ENCODE assay signal across 8 cellular contexts in genomic region chr17:58172369-58173071, GRCh38. TPM values are rescaled to one million over a fixed set of nuclear protein-coding genes. Genes with fewer than 3 reads are reported as not detected.
DNase-seq lines count a peak whose midpoint lies in the region; ATAC-seq, FAIRE-seq and TF ChIP-seq lines count a peak whose summit lies in the region.

No MANE protein-coding gene starts in this region.

- H3K27ac ChIP-seq in C4-2B: no peak overlapping the region
- no peak overlapping the region for H3K27ac ChIP-seq in GM23338 (ENCODE audit: low read depth)
- no peak overlapping the region for H3K27ac ChIP-seq in keratinocyte (ENCODE audit: control insufficient read depth, insufficient read depth, low read length)

- H3K9ac ChIP-seq in keratinocyte (ENCODE audit: control insufficient read depth, extremely low read depth, insufficient read depth, low read length): no peak overlapping the region

- H3K4me1 ChIP-seq in GM23338 (ENCODE audit: insufficient read depth): no peaks in the 10 kb centered on the region
- H3K4me1 ChIP-seq in keratinocyte (ENCODE audit: control insufficient read depth, extremely low read depth, insufficient read depth, low read length): no peaks in the 10 kb centered on the region

- no peaks in the 10 kb centered on the region for H3K4me1 Mint-ChIP-seq in GM23338
- H3K4me1 Mint-ChIP-seq in activated T-helper 2 cell treated with anti-CD3 and anti-CD28 coated beads, Interferon-gamma antibody, Interleukin-2, Interleukin-4, amounts not matched to agents 10 μg/mL and 5 μg/mL and 100 μg/mL, durations not matched to agents 14 hours and 24 hours and 36 hours (ENCODE audit: low read depth): peaks cover 28% of the 10 kb centered on the region

- no peaks in the 10 kb centered on the region for H3K9me3 ChIP-seq in keratinocyte (ENCODE audit: control insufficient read depth, low read depth, low read length)

- no peak overlapping the region for H3K4me3 Mint-ChIP-seq in GM23338
- H3K4me3 Mint-ChIP-seq in activated T-helper 2 cell treated with anti-CD3 and anti-CD28 coated beads, Interferon-gamma antibody, Interleukin-2, Interleukin-4, amounts not matched to agents 10 μg/mL and 5 μg/mL and 100 μg/mL, durations not matched to agents 14 hours and 24 hours and 36 hours (ENCODE audit: low read depth): no peak overlapping the region

- no peaks in the 10 kb centered on the region for H3K9me3 Mint-ChIP-seq in GM23338
- H3K9me3 Mint-ChIP-seq in activated T-helper 2 cell treated with anti-CD3 and anti-CD28 coated beads, Interferon-gamma antibody, Interleukin-2, Interleukin-4, amounts not matched to agents 10 μg/mL and 5 μg/mL and 100 μg/mL, durations not matched to agents 14 hours and 24 hours and 36 hours: no peaks in the 10 kb centered on the region

- intact Hi-C loops in activated T-helper 2 cell treated with anti-CD3 and anti-CD28 coated beads, Interferon-gamma antibody, Interleukin-2, Interleukin-4, amounts not matched to agents 10 μg/mL and 5 μg/mL and 100 μg/mL, durations not matched to agents 14 hours and 24 hours and 36 hours (cut with micrococcal nuclease): loop anchor here (1.0 kb wide), 1 partner anchor 50 kb away; no protein-coding TSS in a partner anchor

- H3F3A ChIP-seq in GM23338 (replicated peaks; ENCODE audit: low read depth): no peaks in the 10 kb centered on the region

- H3K4me3 ChIP-seq in GM23338 (no peak overlapping the region), keratinocyte (ENCODE audit: control insufficient read depth in 2 of 3, extremely low read depth in 1 of 3, insufficient read depth in 2 of 3, low read depth in 1 of 3, low read length in 3 of 3) (no peak overlapping the region)

- no peaks in the 10 kb centered on the region for H3K27me3 ChIP-seq in GM23338 (ENCODE audit: insufficient read depth)
- H3K27me3 ChIP-seq in keratinocyte (ENCODE audit: control insufficient read depth, extremely low read depth, insufficient read depth, low read length): peaks cover 4% of the 10 kb centered on the region

- FAIRE-seq in keratinocyte (lab: Jason Lieb, UNC): peak; percentile 62

- TF ChIP-seq CTCF in C4-2B (conservative IDR thresholded peaks at IDR 0.05): peak; percentile 74
- TF ChIP-seq CTCF in GM23338 (conservative IDR thresholded peaks at IDR 0.05; ENCODE audit: low read depth in 2 of 2): peak; percentile 79 to 85
- peak; percentile 60 to 69 (median 64) for TF ChIP-seq CTCF in keratinocyte (optimal IDR thresholded peaks at IDR 0.05 in 1 of 3, IDR thresholded peaks at IDR 0.05 in 1 of 3, conservative IDR thresholded peaks at IDR 0.05 in 1 of 3; ENCODE audit: extremely low read depth in 1 of 3, insufficient read depth in 2 of 3, low read length in 3 of 3)

- peaks cover 12% of the 10 kb centered on the region for H3K27me3 Mint-ChIP-seq in GM23338 (ENCODE audit: insufficient read depth, low read depth, poor library complexity)
- peaks cover 18% of the 10 kb centered on the region for H3K27me3 Mint-ChIP-seq in activated T-helper 2 cell treated with anti-CD3 and anti-CD28 coated beads, Interferon-gamma antibody, Interleukin-2, Interleukin-4, amounts not matched to agents 10 μg/mL and 5 μg/mL and 100 μg/mL, durations not matched to agents 14 hours and 24 hours and 36 hours (ENCODE audit: low read depth)

- H3K36me3 ChIP-seq in GM23338 (ENCODE audit: insufficient read depth): no peaks in the 10 kb centered on the region
- H3K36me3 ChIP-seq in keratinocyte (ENCODE audit: control insufficient read depth in 2 of 2, extremely low read depth in 1 of 2, insufficient read depth in 2 of 2, low read length in 2 of 2): no peaks in the 10 kb centered on the region

- H2AFZ ChIP-seq in GM23338 (no peak overlapping the region), keratinocyte (ENCODE audit: control insufficient read depth, low read length) (no peak overlapping the region)

- H3K79me2 ChIP-seq in GM23338 (replicated peaks; ENCODE audit: insufficient read depth) (no peaks in the 10 kb centered on the region), keratinocyte (ENCODE audit: control insufficient read depth, insufficient read depth, low read length) (no peaks in the 10 kb centered on the region)

- DNase-seq in GM23338 (ENCODE audit: low spot score): peak; percentile 86
- DNase-seq in NCI-H774 (lab: John Stamatoyannopoulos, UW): peak; percentile 28
- DNase-seq in activated T-helper 2 cell treated with anti-CD3 and anti-CD28 coated beads, Interferon-gamma antibody, Interleukin-2, Interleukin-4, amounts not matched to agents 10 μg/mL and 5 μg/mL and 100 μg/mL, durations not matched to agents 14 hours and 24 hours and 36 hours (ENCODE audit: low spot score): peak; percentile 36
- DNase-seq in keratinocyte (ENCODE audit: low read depth, low spot score): no peak
- DNase-seq in AG08396 (ENCODE audit: low spot score): no peak
- no peak for DNase-seq in occipital lobe (lab: John Stamatoyannopoulos, UW)

- no peaks in the 10 kb centered on the region for H3K36me3 Mint-ChIP-seq in GM23338 (ENCODE audit: low read depth)
- no peaks in the 10 kb centered on the region for H3K36me3 Mint-ChIP-seq in activated T-helper 2 cell treated with anti-CD3 and anti-CD28 coated beads, Interferon-gamma antibody, Interleukin-2, Interleukin-4, amounts not matched to agents 10 μg/mL and 5 μg/mL and 100 μg/mL, durations not matched to agents 14 hours and 24 hours and 36 hours (ENCODE audit: low read depth)

- H4K20me1 ChIP-seq in GM23338 (replicated peaks; ENCODE audit: insufficient read depth): no peaks in the 10 kb centered on the region
- no peaks in the 10 kb centered on the region for H4K20me1 ChIP-seq in keratinocyte (ENCODE audit: control insufficient read depth, extremely low read depth, insufficient read depth, low read length)

- ATAC-seq in GM23338 (peak; percentile 99), HG03565 (IDR thresholded peaks at IDR 0.05; ENCODE audit: unreplicated experiment) (no peak)

- dilution Hi-C loops in keratinocyte (cut with MboI; ENCODE audit: extremely low pct_ligation_motif_present, low sequenced_read_pairs): no loop called here

- no peaks in the 10 kb centered on the region for H3K9me1 ChIP-seq in keratinocyte (ENCODE audit: control insufficient read depth, extremely low read depth, insufficient read depth, low read length)

- no peak overlapping the region for H3K27ac Mint-ChIP-seq in GM23338
- no peak overlapping the region for H3K27ac Mint-ChIP-seq in activated T-helper 2 cell treated with anti-CD3 and anti-CD28 coated beads, Interferon-gamma antibody, Interleukin-2, Interleukin-4, amounts not matched to agents 10 μg/mL and 5 μg/mL and 100 μg/mL, durations not matched to agents 14 hours and 24 hours and 36 hours

- H3K4me2 ChIP-seq in GM23338 (no peak overlapping the region), keratinocyte (ENCODE audit: control insufficient read depth, extremely low read depth, insufficient read depth, low read depth, low read length) (no peak overlapping the region)

- H3K9me2 ChIP-seq in GM23338 (ENCODE audit: insufficient read depth): no peaks in the 10 kb centered on the region

RNA-seq across cellular contexts. Expression of gene OR4D2, which starts 5.7 kb away (rescaled TPM):
- total RNA-seq in GM23338 (2014; rRNA removed; shearing (Covaris generic)): not detected in 2 replicates
- polyA plus RNA-seq in GM23338 (2016; fragmentation: Nextera tagmentation; extraction: Ambion mirVana): not detected in 2 replicates
- not detected in 2 replicates for total RNA-seq in activated T-helper 2 cell treated with anti-CD3 and anti-CD28 coated beads, Interferon-gamma antibody, Interleukin-2, Interleukin-4, amounts not matched to agents 10 μg/mL and 5 μg/mL and 100 μg/mL, durations not matched to agents 14 hours and 24 hours and 36 hours
- polyA plus RNA-seq in keratinocyte: not detected in 3 replicates
- not detected for polyA plus RNA-seq in keratinocyte (2011; ENCODE audit: low read depth)
- polyA plus RNA-seq in keratinocyte (2011; cell fraction: cytosol; rRNA removed): not detected in 2 replicates
- polyA plus RNA-seq in keratinocyte (2011; cell fraction: nucleus; rRNA removed): not detected in 2 replicates
- not detected in 2 replicates for polyA plus RNA-seq in keratinocyte (2012; ENCODE audit: low replicate concordance)
- not detected in 3 replicates for polyA minus RNA-seq in keratinocyte
- not detected for polyA minus RNA-seq in keratinocyte (2011; cell fraction: cytosol; rRNA and poly(A)+ RNA removed)
- polyA minus RNA-seq in keratinocyte (2011; cell fraction: nucleus; rRNA and poly(A)+ RNA removed): not detected in 2 replicates
- not detected for total RNA-seq in occipital lobe

RNA-seq across cellular contexts. Expression of gene EPX, which starts 20.0 kb away (rescaled TPM):
- 0.10 TPM in 1 of 2 replicates, not detected in the other for total RNA-seq in GM23338 (2014; rRNA removed; shearing (Covaris generic))
- polyA plus RNA-seq in GM23338 (2016; fragmentation: Nextera tagmentation; extraction: Ambion mirVana) (not detected in 2 replicates), keratinocyte (not detected in 3 replicates)
- not detected in 2 replicates for total RNA-seq in activated T-helper 2 cell treated with anti-CD3 and anti-CD28 coated beads, Interferon-gamma antibody, Interleukin-2, Interleukin-4, amounts not matched to agents 10 μg/mL and 5 μg/mL and 100 μg/mL, durations not matched to agents 14 hours and 24 hours and 36 hours
- not detected for polyA plus RNA-seq in keratinocyte (2011; ENCODE audit: low read depth)
- not detected in 2 replicates for polyA plus RNA-seq in keratinocyte (2011; cell fraction: cytosol; rRNA removed)
- not detected in 2 replicates for polyA plus RNA-seq in keratinocyte (2011; cell fraction: nucleus; rRNA removed)
- 0.07 TPM in 1 of 2 replicates, not detected in the other for polyA plus RNA-seq in keratinocyte (2012; ENCODE audit: low replicate concordance)
- polyA minus RNA-seq in keratinocyte: not detected in 3 replicates
- not detected for polyA minus RNA-seq in keratinocyte (2011; cell fraction: cytosol; rRNA and poly(A)+ RNA removed)
- not detected in 2 replicates for polyA minus RNA-seq in keratinocyte (2011; cell fraction: nucleus; rRNA and poly(A)+ RNA removed)
- not detected for total RNA-seq in occipital lobe

RNA-seq across cellular contexts. Expression of gene OR4D1, which starts 24.3 kb away (rescaled TPM):
- 0.08 and 0.10 TPM in 2 replicates for total RNA-seq in GM23338 (2014; rRNA removed; shearing (Covaris generic))
- polyA plus RNA-seq in GM23338 (2016; fragmentation: Nextera tagmentation; extraction: Ambion mirVana) (0.37 and 0.50 TPM in 2 replicates), keratinocyte (not detected in 3 replicates)
- total RNA-seq in activated T-helper 2 cell treated with anti-CD3 and anti-CD28 coated beads, Interferon-gamma antibody, Interleukin-2, Interleukin-4, amounts not matched to agents 10 μg/mL and 5 μg/mL and 100 μg/mL, durations not matched to agents 14 hours and 24 hours and 36 hours: 0.05 and 0.09 TPM in 2 replicates
- polyA plus RNA-seq in keratinocyte (2011; ENCODE audit: low read depth): not detected
- polyA plus RNA-seq in keratinocyte (2011; cell fraction: cytosol; rRNA removed): not detected in 2 replicates
- not detected in 2 replicates for polyA plus RNA-seq in keratinocyte (2011; cell fraction: nucleus; rRNA removed)
- polyA plus RNA-seq in keratinocyte (2012; ENCODE audit: low replicate concordance): not detected in 2 replicates
- not detected in 3 replicates for polyA minus RNA-seq in keratinocyte
- polyA minus RNA-seq in keratinocyte (2011; cell fraction: cytosol; rRNA and poly(A)+ RNA removed): not detected
- polyA minus RNA-seq in keratinocyte (2011; cell fraction: nucleus; rRNA and poly(A)+ RNA removed): not detected in 2 replicates
- under 0.01 TPM for total RNA-seq in occipital lobe

RNA-seq across cellular contexts. Expression of gene MKS1, which starts 46.5 kb away (rescaled TPM):
- total RNA-seq in GM23338 (2014; rRNA removed; shearing (Covaris generic)): 17.4 and 21.6 TPM in 2 replicates
- polyA plus RNA-seq in GM23338 (2016; fragmentation: Nextera tagmentation; extraction: Ambion mirVana): 11.9 and 14.0 TPM in 2 replicates
- total RNA-seq in activated T-helper 2 cell treated with anti-CD3 and anti-CD28 coated beads, Interferon-gamma antibody, Interleukin-2, Interleukin-4, amounts not matched to agents 10 μg/mL and 5 μg/mL and 100 μg/mL, durations not matched to agents 14 hours and 24 hours and 36 hours: 18.8 and 20.5 TPM in 2 replicates
- polyA plus RNA-seq in keratinocyte: 11.2 to 12.2 TPM (median 12.0 TPM) in 3 replicates
- polyA plus RNA-seq in keratinocyte (2011; ENCODE audit: low read depth): 6.6 TPM
- 8.4 and 8.9 TPM in 2 replicates for polyA plus RNA-seq in keratinocyte (2011; cell fraction: cytosol; rRNA removed)
- polyA plus RNA-seq in keratinocyte (2011; cell fraction: nucleus; rRNA removed): 23.4 and 26.9 TPM in 2 replicates
- polyA plus RNA-seq in keratinocyte (2012; ENCODE audit: low replicate concordance): 10.3 and 10.7 TPM in 2 replicates
- polyA minus RNA-seq in keratinocyte: 10.6 to 26.7 TPM (median 14.0 TPM) in 3 replicates
- polyA minus RNA-seq in keratinocyte (2011; cell fraction: cytosol; rRNA and poly(A)+ RNA removed): 14.6 TPM
- polyA minus RNA-seq in keratinocyte (2011; cell fraction: nucleus; rRNA and poly(A)+ RNA removed): 9.6 and 10.2 TPM in 2 replicates
- total RNA-seq in occipital lobe: 16.1 TPM

Comparison
In these comparisons a context has a peak if more than half of its experiments do, and no peak if none do; other contexts are left out.
1. DNase-seq: peak in GM23338 (single experiment), NCI-H774 (single experiment) and activated T-helper 2 cell treated with anti-CD3 and anti-CD28 coated beads, Interferon-gamma antibody, Interleukin-2, Interleukin-4, amounts not matched to agents 10 μg/mL and 5 μg/mL and 100 μg/mL, durations not matched to agents 14 hours and 24 hours and 36 hours (single experiment); none in keratinocyte (single experiment), AG08396 (single experiment) and occipital lobe (single experiment).
2. Peak in every context shown above with its lines, with median percentiles within 50 percentile points of each other: CTCF ChIP-seq.